26 cellular contexts compared by ENCODE assay signal in the genomic region with DNA sequence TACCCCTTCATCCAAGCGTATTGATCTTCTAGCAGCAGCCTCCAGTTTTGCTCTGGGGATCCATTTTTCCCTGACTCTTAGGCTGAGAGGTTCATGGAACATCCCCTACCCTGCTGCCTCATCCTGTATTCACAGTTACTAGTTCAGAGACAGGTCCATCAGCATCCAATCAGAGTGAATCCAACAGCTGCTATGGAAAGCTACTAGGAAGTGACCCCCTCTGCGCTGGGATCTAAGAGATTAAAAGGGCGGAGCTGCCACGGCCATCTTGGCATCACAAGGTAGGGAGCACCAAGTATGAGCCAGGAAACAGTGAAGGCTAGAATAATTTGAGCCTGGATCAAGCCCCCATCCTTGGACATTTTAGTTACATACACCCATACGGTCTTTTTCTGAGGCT.
"Had no signal": no experiment of that assay in that cellular context is flagged by ENCODE, and none has a peak within 500 bp of the region (broad histone marks: within the 10 kb centered on the region; RNA-seq: fewer than 3 reads in every experiment).

No MANE protein-coding gene starts in this region.

- H3K27ac ChIP-seq: neural progenitor cell, neutrophil, pancreas, psoas muscle, right lobe of liver, sigmoid colon, suprapubic skin, testis, tibial artery, transverse colon, upper lobe of right lung, uterus had no signal

- H3K4me1 ChIP-seq: pancreas, psoas muscle, right lobe of liver, testis, transverse colon, upper lobe of right lung, uterus had no signal

- H3K9me3 ChIP-seq: neutrophil, pancreas, psoas muscle, right lobe of liver, sigmoid colon, suprapubic skin, testis, tibial artery, transverse colon, upper lobe of right lung, uterus had no signal

- H3K36me3 ChIP-seq: neural progenitor cell, neutrophil, pancreas, right lobe of liver, sigmoid colon, suprapubic skin, tibial artery, transverse colon, upper lobe of right lung, uterus had no signal

- H3K27me3 ChIP-seq: neural progenitor cell, neutrophil, right lobe of liver, testis, transverse colon, upper lobe of right lung, uterus had no signal

- DNase-seq: naive thymus-derived CD4-positive, alpha-beta T cell; natural killer cell; nucleus accumbens; pancreas; psoas muscle; right cardiac atrium; right lobe of liver; sigmoid colon; small intestine; stimulated activated CD4-positive, alpha-beta T cell treated with anti-CD3 and anti-CD28 coated beads, Interleukin-12 subunit alpha, Interleukin-12 subunit beta, amount 100 ng/mL, for 4 hours; stimulated activated CD4-positive, alpha-beta T cell treated with anti-CD3 and anti-CD28 coated beads, Interleukin-1b, Interleukin-23, amount 100 ng/mL, for 48 hours; stimulated activated CD4-positive, alpha-beta T cell treated with anti-CD3 and anti-CD28 coated beads, Interleukin-4, amount 100 ng/mL, for 1 hour; stimulated activated CD4-positive, alpha-beta T cell treated with anti-CD3 and anti-CD28 coated beads, Interleukin-4, amount 100 ng/mL, for 4 hours; stimulated activated CD8-positive, alpha-beta memory T cell treated with anti-CD3 and anti-CD28 coated beads, Interleukin-4, amount 100 ng/mL, for 48 hours; stimulated activated naive CD4-positive, alpha-beta T cell; stimulated activated naive CD8-positive, alpha-beta T cell treated with anti-CD3 and anti-CD28 coated beads, Interleukin-15, amount 100 ng/mL, for 72 hours; stimulated activated naive CD8-positive, alpha-beta T cell treated with anti-CD3 and anti-CD28 coated beads, Interleukin-15, Interleukin-2, amounts not matched to agents 100 U/mL and 50 U/mL, for 24 hours; substantia nigra; testis; tibial artery; transverse colon; upper lobe of right lung; uterus had no signal

- H3K4me3 ChIP-seq: neural progenitor cell, pancreas, psoas muscle, right lobe of liver, sigmoid colon, suprapubic skin, testis, tibial artery, transverse colon, upper lobe of right lung, uterus had no signal
